8 cellular contexts compared by ENCODE assay signal in the genomic region with DNA sequence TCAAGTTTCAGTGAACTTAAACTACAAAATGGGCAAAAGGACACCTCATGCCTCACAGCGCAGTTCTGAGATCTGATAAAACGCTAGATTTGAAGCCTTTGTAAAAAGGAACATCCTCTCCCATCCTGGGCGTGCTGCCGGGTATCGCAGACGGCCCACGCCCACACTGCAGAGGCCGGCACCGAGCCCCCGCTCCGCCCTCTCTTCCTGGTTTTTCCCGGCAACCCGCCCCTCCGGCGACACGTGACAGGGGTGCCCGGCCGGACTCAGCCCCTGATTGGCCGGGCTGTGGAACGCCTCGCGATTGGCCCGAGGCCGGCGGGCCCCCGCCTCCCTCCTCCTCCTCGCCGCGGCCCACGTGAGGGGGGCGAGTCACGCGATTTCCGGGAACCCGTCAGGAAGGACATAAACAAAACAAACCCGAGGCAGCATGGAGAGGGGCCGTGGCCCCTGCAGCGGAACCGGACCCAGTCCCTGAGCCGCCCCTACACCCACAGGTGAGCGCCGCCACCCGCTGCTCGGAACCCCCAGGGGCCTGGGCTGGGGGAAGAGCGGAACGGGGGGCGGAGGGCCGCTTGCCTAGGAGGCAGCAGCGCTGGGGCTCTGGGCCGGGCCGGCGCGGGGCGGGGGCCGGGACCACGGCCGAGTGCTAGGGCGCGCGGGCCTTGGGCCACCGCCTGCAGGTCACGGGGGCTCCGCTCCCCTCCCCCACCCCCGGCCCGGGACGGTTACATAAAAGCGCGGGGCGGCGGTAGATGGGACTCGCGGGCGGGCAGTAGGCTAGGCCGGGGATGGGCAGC. TPM values are rescaled to one million over a fixed set of nuclear protein-coding genes. Genes with fewer than 3 reads are reported as not detected.
DNase-seq lines count a peak whose midpoint lies in the region; ATAC-seq and TF ChIP-seq lines count a peak whose summit lies in the region.

A gene with protein sequence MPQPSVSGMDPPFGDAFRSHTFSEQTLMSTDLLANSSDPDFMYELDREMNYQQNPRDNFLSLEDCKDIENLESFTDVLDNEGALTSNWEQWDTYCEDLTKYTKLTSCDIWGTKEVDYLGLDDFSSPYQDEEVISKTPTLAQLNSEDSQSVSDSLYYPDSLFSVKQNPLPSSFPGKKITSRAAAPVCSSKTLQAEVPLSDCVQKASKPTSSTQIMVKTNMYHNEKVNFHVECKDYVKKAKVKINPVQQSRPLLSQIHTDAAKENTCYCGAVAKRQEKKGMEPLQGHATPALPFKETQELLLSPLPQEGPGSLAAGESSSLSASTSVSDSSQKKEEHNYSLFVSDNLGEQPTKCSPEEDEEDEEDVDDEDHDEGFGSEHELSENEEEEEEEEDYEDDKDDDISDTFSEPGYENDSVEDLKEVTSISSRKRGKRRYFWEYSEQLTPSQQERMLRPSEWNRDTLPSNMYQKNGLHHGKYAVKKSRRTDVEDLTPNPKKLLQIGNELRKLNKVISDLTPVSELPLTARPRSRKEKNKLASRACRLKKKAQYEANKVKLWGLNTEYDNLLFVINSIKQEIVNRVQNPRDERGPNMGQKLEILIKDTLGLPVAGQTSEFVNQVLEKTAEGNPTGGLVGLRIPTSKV (plus strand): TSS at position 370 of the 800 bp plus-strand sequence. CDS start 24,424 bp downstream, outside the sequence.

- H3K27me3 ChIP-seq in PC-3 (ENCODE audit: low read length), result no peaks in the 10 kb centered on the region

- POLR2A ChIA-PET in PC-3 (lab: Charles Lee; ENCODE audit: unreplicated experiment), result no interaction called here

- H3K4me2 ChIP-seq in PC-3 (ENCODE audit: low read length), result peak within 1 kb of the TSS; percentile 88

- no TSS peak for BruUV-seq in PC-3 (replicated peaks; lab: Mats Ljungman, UMichigan)

- H3K9me3 ChIP-seq in PC-3 (ENCODE audit: low read length), result no peaks in the 10 kb centered on the region

- peak within 1 kb of the TSS; percentile 98 for H2AFZ ChIP-seq in PC-3 (ENCODE audit: low read length)

- DNase-seq in DMS53 (lab: John Stamatoyannopoulos, UW) (peak; percentile 99), PC-3 (peak; percentile 95), activated T-cell treated with anti-CD3 and anti-CD28 coated beads for 48 hours (ENCODE audit: low read depth) (peak; percentile 98), epithelial cell of prostate (ENCODE audit: low read depth, low spot score) (peak; percentile 75), mucosa of gallbladder (ENCODE audit: low spot score) (peak; percentile 98)
- peak; percentile 92 for DNase-seq in Jurkat, Clone E6-1 (ENCODE audit: low read depth, low spot score)
- DNase-seq in stimulated activated CD8-positive, alpha-beta memory T cell treated with anti-CD3 and anti-CD28 coated beads, Interleukin-4, amount 100 ng/mL, for 24 hours (ENCODE audit: low read depth), result peak; percentile 97

- H3K79me2 ChIP-seq in PC-3 (ENCODE audit: low read length), result no peaks in the 10 kb centered on the region

- peak within 1 kb of the TSS; percentile 31; the same call in 1 of the 2 replicates for H3K27ac ChIP-seq in PC-3 (ENCODE audit: low read length)
- H3K27ac ChIP-seq in epithelial cell of prostate, result peak within 1 kb of the TSS; percentile 75

- H3K4me3 ChIP-seq in Jurkat, Clone E6-1 (ENCODE audit: low read length), result peak within 1 kb of the TSS; percentile 69
- peak within 1 kb of the TSS; percentile 79 for H3K4me3 ChIP-seq in PC-3 (ENCODE audit: low read length)

- H3F3A ChIP-seq in PC-3 (ENCODE audit: low read length, unreplicated experiment), result no peaks in the 10 kb centered on the region

- CTCF ChIA-PET in PC-3 (lab: Charles Lee), result no interaction called here

- peaks cover 16% of the 10 kb centered on the region for H3K4me1 ChIP-seq in PC-3 (ENCODE audit: insufficient read depth, low read length)

- H3K9me2 ChIP-seq in PC-3 (replicated peaks; ENCODE audit: low read length), result no peaks in the 10 kb centered on the region

- ATAC-seq in GM21717 (IDR thresholded peaks at IDR 0.05; ENCODE audit: unreplicated experiment) (peak; percentile 75), PC-3 (peak; percentile 79)

- H3K36me3 ChIP-seq in PC-3 (ENCODE audit: low read depth, low read length), result no peaks in the 10 kb centered on the region

- TF ChIP-seq CTCF in PC-3 (conservative IDR thresholded peaks at IDR 0.05; ENCODE audit: low read depth, low read length), result no peak

- no peaks in the 10 kb centered on the region for H4K20me1 ChIP-seq in PC-3 (ENCODE audit: low read length)

- peak within 1 kb of the TSS; percentile 71 for H3K9ac ChIP-seq in PC-3 (ENCODE audit: low read length)

- intact Hi-C loops in PC-3 (cut with micrococcal nuclease), result loop anchor here (5.0 kb wide), 1 partner anchor 39 kb away; no protein-coding TSS in a partner anchor

RNA-seq across cellular contexts. Expression of the gene that starts here (rescaled TPM):
- polyA plus RNA-seq in Jurkat, Clone E6-1 (2012; ENCODE audit: insufficient read depth, insufficient read length), result 3.2 TPM
- total RNA-seq in PC-3 (2014; rRNA removed) (2.0 and 4.9 TPM in 2 replicates), mucosa of gallbladder (34.6 TPM)

Comparison
In these comparisons a context has a peak if more than half of its experiments do, and no peak if none do; other contexts are left out.
1. Peak in every context shown above with its lines: DNase-seq, ATAC-seq, H3K4me3 ChIP-seq and H3K27ac ChIP-seq.